ENCODE assay signal across 8 cellular contexts in genomic region chrX:119512145-119512800, GRCh38. TPM values are rescaled to one million over a fixed set of nuclear protein-coding genes. Genes with fewer than 3 reads are reported as not detected.
DNase-seq lines count a peak whose midpoint lies in the region; ATAC-seq lines count a peak whose summit lies in the region.

No MANE protein-coding gene starts in this region.

- H3K36me3 ChIP-seq in effector memory CD4-positive, alpha-beta T cell (ENCODE audit: control insufficient read depth, insufficient read depth, low read length): no peaks in the 10 kb centered on the region

- DNase-seq in Daoy (ENCODE audit: low read depth) (peak; percentile 67), NCI-H187 treated with DMSO at 0.1 percent for 48 hours (lab: John Stamatoyannopoulos, UW) (peak; percentile 0), T1000 (lab: John Stamatoyannopoulos, UW) (peak; percentile 7), fibroblast of the conjunctiva (ENCODE audit: low read depth) (peak; percentile 56), occipital lobe (lab: John Stamatoyannopoulos, UW) (peak; percentile 1)
- DNase-seq in effector memory CD4-positive, alpha-beta T cell: no peak

- H3K9me3 ChIP-seq in effector memory CD4-positive, alpha-beta T cell (ENCODE audit: control insufficient read depth, low read length): no peaks in the 10 kb centered on the region

- H3K4me3 ChIP-seq in effector memory CD4-positive, alpha-beta T cell (ENCODE audit: insufficient read depth, low read depth, low read length, poor library complexity, severe bottlenecking): no peak overlapping the region

- no peaks in the 10 kb centered on the region for H3K27me3 ChIP-seq in effector memory CD4-positive, alpha-beta T cell (replicated peaks; ENCODE audit: control insufficient read depth, insufficient read depth, low read length, poor library complexity, severe bottlenecking)

- ATAC-seq in GM21723 (IDR thresholded peaks at IDR 0.05; ENCODE audit: unreplicated experiment): peak; percentile 63
- ATAC-seq in HG02870 (IDR thresholded peaks at IDR 0.05; ENCODE audit: unreplicated experiment): no peak

- no peaks in the 10 kb centered on the region for H3K4me1 ChIP-seq in effector memory CD4-positive, alpha-beta T cell (ENCODE audit: control insufficient read depth, insufficient read depth, low read length, poor library complexity, severe bottlenecking)

- no peak overlapping the region for H3K27ac ChIP-seq in effector memory CD4-positive, alpha-beta T cell (ENCODE audit: insufficient read depth, low read length, poor library complexity, severe bottlenecking)

RNA-seq across cellular contexts. Expression of gene SLC25A5, which starts 44.0 kb away (rescaled TPM):
- 198 and 231 TPM in 2 replicates for total RNA-seq in Daoy (2014; rRNA removed; shearing (Covaris generic))
- total RNA-seq in occipital lobe: 73.6 TPM

RNA-seq across cellular contexts. Expression of gene STEEP1, which starts 52.9 kb away (rescaled TPM):
- total RNA-seq in Daoy (2014; rRNA removed; shearing (Covaris generic)): 59.4 and 87.3 TPM in 2 replicates
- 28.1 TPM for total RNA-seq in occipital lobe

Comparison
In these comparisons a context has a peak if more than half of its experiments do, and no peak if none do; other contexts are left out.
1. DNase-seq: peak in Daoy (single experiment), NCI-H187 treated with DMSO at 0.1 percent for 48 hours (single experiment), T1000 (single experiment), fibroblast of the conjunctiva (single experiment) and occipital lobe (single experiment); none in effector memory CD4-positive, alpha-beta T cell (0 of 3).